Comparison of ENCODE assay signal across 8 cellular contexts in genomic region chr6:87391334-87391733, GRCh38. TPM values are rescaled to one million over a fixed set of nuclear protein-coding genes. Genes with fewer than 3 reads are reported as not detected.
DNase-seq lines count a peak whose midpoint lies in the region; ATAC-seq and TF ChIP-seq lines count a peak whose summit lies in the region.

No MANE protein-coding gene starts in this region.

- intact Hi-C loops in dorsolateral prefrontal cortex (cut with DNase I): loop anchor here in 1 of 2 donors (5.0 kb wide), 1 partner anchor 324 kb away; no protein-coding TSS in a partner anchor

- H3K4me3 ChIP-seq in HFF-Myc (replicated peaks; ENCODE audit: low read depth, low read length) (no peak overlapping the region), dorsolateral prefrontal cortex (no peak overlapping the region)
- no peak overlapping the region for H3K4me3 ChIP-seq in effector memory CD4-positive, alpha-beta T cell (ENCODE audit: insufficient read depth, low read depth, low read length, poor library complexity, severe bottlenecking)

- no peaks in the 10 kb centered on the region for H3K9me3 ChIP-seq in effector memory CD4-positive, alpha-beta T cell (ENCODE audit: control insufficient read depth, low read length)

- no peak overlapping the region for H3K27ac ChIP-seq in dorsolateral prefrontal cortex
- no peak overlapping the region for H3K27ac ChIP-seq in effector memory CD4-positive, alpha-beta T cell (ENCODE audit: insufficient read depth, low read length, poor library complexity, severe bottlenecking)

- H3K36me3 ChIP-seq in effector memory CD4-positive, alpha-beta T cell (ENCODE audit: control insufficient read depth, insufficient read depth, low read length): no peaks in the 10 kb centered on the region

- TF ChIP-seq CTCF in HFF-Myc (IDR thresholded peaks at IDR 0.05; ENCODE audit: low read depth, low read length, missing control alignments) (peak; percentile 43), dorsolateral prefrontal cortex (IDR thresholded peaks at IDR 0.05 in 54 of 56, conservative IDR thresholded peaks at IDR 0.05 in 2 of 56; ENCODE audit: low read depth in 1 of 56, partially characterized antibody in 56 of 56) (peak in 35 of 56 donors; percentile 10 to 52 (median 29))

- H3K4me1 ChIP-seq in effector memory CD4-positive, alpha-beta T cell (ENCODE audit: control insufficient read depth, insufficient read depth, low read length, poor library complexity, severe bottlenecking): no peaks in the 10 kb centered on the region

- peak; percentile 12 to 17 for DNase-seq in NCI-H446 (lab: John Stamatoyannopoulos, UW)
- DNase-seq in NCI-H446 treated with DMSO at 0.1 percent for 48 hours (lab: John Stamatoyannopoulos, UW): no peak
- no peak for DNase-seq in HFF-Myc (ENCODE audit: extremely low read depth, low read depth)
- DNase-seq in NCI-H345 (lab: John Stamatoyannopoulos, UW): peak; percentile 25
- no peak for DNase-seq in dorsolateral prefrontal cortex
- peak; percentile 32 for DNase-seq in pons (ENCODE audit: low spot score)
- DNase-seq in effector memory CD4-positive, alpha-beta T cell: no peak

- no peak for ATAC-seq in GM18870 (IDR thresholded peaks at IDR 0.05; ENCODE audit: unreplicated experiment)

- no peaks in the 10 kb centered on the region for H3K27me3 ChIP-seq in dorsolateral prefrontal cortex
- no peaks in the 10 kb centered on the region for H3K27me3 ChIP-seq in effector memory CD4-positive, alpha-beta T cell (replicated peaks; ENCODE audit: control insufficient read depth, insufficient read depth, low read length, poor library complexity, severe bottlenecking)

RNA-seq across cellular contexts. Expression of gene CFAP206, which starts 16.4 kb away (rescaled TPM):
- total RNA-seq in dorsolateral prefrontal cortex: 1 to 10 TPM in 118 of 120 experiments, under 1 TPM in 2; 0.82 to 5.3 (median 3.2) TPM

RNA-seq across cellular contexts. Expression of gene C6orf163, which starts 46.7 kb away (rescaled TPM):
- total RNA-seq in dorsolateral prefrontal cortex: 10 to 100 TPM in 17 of 120 experiments, 1 to 10 TPM in 103; 3.3 to 12.7 (median 8.0) TPM

Comparison
In these comparisons a context has a peak if more than half of its experiments do, and no peak if none do; other contexts are left out.
1. DNase-seq: peak in NCI-H446 (2 of 2), NCI-H345 (single experiment) and pons (single experiment); none in NCI-H446 treated with DMSO at 0.1 percent for 48 hours (single experiment), HFF-Myc (single experiment), dorsolateral prefrontal cortex (0 of 10) and effector memory CD4-positive, alpha-beta T cell (0 of 3).